18 cellular contexts compared by ENCODE assay signal in the genomic region with DNA sequence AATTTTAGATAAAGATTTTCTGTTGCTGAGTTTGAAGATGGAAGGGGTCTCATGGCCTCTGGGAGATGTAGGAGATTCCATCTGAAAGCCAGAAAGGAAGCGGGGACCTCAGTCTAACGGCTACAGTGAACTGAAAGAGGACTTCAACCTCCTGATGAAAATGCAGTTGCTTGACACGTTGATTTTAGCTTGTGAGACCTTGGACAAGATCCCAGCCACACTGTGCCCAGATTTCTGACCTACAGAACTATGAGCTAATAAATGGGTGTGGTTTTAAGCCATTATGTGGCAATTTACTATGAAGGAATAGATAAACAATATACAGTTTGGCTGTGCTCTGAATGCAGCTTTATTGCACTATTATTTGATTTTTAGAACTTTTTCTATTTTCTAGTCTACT.
DNase-seq lines count a peak whose midpoint lies in the region; ATAC-seq, FAIRE-seq and TF ChIP-seq lines count a peak whose summit lies in the region.
"Had no signal": no experiment of that assay in that cellular context is flagged by ENCODE, and none has a peak within 500 bp of the region (broad histone marks: within the 10 kb centered on the region; RNA-seq: fewer than 3 reads in every experiment).

No MANE protein-coding gene starts in this region.

- no peak for FAIRE-seq in astrocyte (lab: Jason Lieb, UNC)

- H4K20me1 ChIP-seq in astrocyte (ENCODE audit: insufficient read depth, low read length) = no peaks in the 10 kb centered on the region

- H3K9me3 ChIP-seq in astrocyte (ENCODE audit: insufficient read depth, low read depth, low read length) = no peaks in the 10 kb centered on the region
- H3K9me3 ChIP-seq: gastroesophageal sphincter had no signal

- H3K4me1 Mint-ChIP-seq in astrocyte (ENCODE audit: low read depth, unreplicated experiment) = peaks cover 17% of the 10 kb centered on the region
- H3K4me1 Mint-ChIP-seq: B cell, brain, neural crest cell had no signal

- peaks cover 8% of the 10 kb centered on the region for H3K4me1 ChIP-seq in astrocyte (ENCODE audit: insufficient read depth, low read length)
- H3K4me1 ChIP-seq: gastroesophageal sphincter had no signal

- peak overlapping the region; percentile 37 for H3K27ac Mint-ChIP-seq in astrocyte (ENCODE audit: unreplicated experiment)
- H3K27ac Mint-ChIP-seq: B cell, brain had no signal

- peak overlapping the region; percentile 1 for H3K4me2 ChIP-seq in astrocyte (ENCODE audit: low read length)

- no peaks in the 10 kb centered on the region for H3K9me3 Mint-ChIP-seq in astrocyte (ENCODE audit: unreplicated experiment)
- H3K9me3 Mint-ChIP-seq: brain, neural crest cell had no signal

- no peaks in the 10 kb centered on the region for H3K27me3 Mint-ChIP-seq in astrocyte (ENCODE audit: low read depth, unreplicated experiment)
- H3K27me3 Mint-ChIP-seq: B cell, brain had no signal

- H3K9ac ChIP-seq in astrocyte (ENCODE audit: low read length) = no peak overlapping the region

- no peak overlapping the region for H2AFZ ChIP-seq in astrocyte (ENCODE audit: low read depth, low read length)

- H3K27me3 ChIP-seq in astrocyte (ENCODE audit: insufficient read depth, low read length) = no peaks in the 10 kb centered on the region
- H3K27me3 ChIP-seq: gastroesophageal sphincter had no signal

- no peaks in the 10 kb centered on the region for H3K79me2 ChIP-seq in astrocyte (ENCODE audit: insufficient read depth, low read length)

- TF ChIP-seq CTCF in astrocyte (IDR thresholded peaks at IDR 0.05; ENCODE audit: insufficient read depth, low read depth, low read length) = no peak
- no peak for TF ChIP-seq CTCF in fibroblast of the aortic adventitia (IDR thresholded peaks at IDR 0.05; ENCODE audit: insufficient read depth, low read length)

- DNase-seq in H4 (ENCODE audit: low spot score) (peak; percentile 58), astrocyte (ENCODE audit: low read depth) (peak; percentile 60), fibroblast of the aortic adventitia (ENCODE audit: low read depth) (peak; percentile 82), sciatic nerve (ENCODE audit: low spot score) (no peak), NCI-H1436 (lab: John Stamatoyannopoulos, UW) (no peak), cortex of kidney (lab: John Stamatoyannopoulos, UW) (no peak), NCI-H510A (lab: John Stamatoyannopoulos, UW) (no peak)
- DNase-seq: activated CD4-positive, alpha-beta T cell treated with anti-CD3 and anti-CD28 coated beads for 4 hours; activated CD8-positive, alpha-beta memory T cell treated with anti-CD3 and anti-CD28 coated beads, Interleukin-2, amount 50 U/mL, for 48 hours; effector CD4-positive, alpha-beta T cell; NCI-H2107; NCI-H774; retina had no signal

- intact Hi-C loops in sciatic nerve (cut with DNase I) = no loop called here

- no peak overlapping the region for H3K27ac ChIP-seq in astrocyte (ENCODE audit: low read depth, low read length)
- H3K27ac ChIP-seq: gastroesophageal sphincter had no signal

- H3K4me3 ChIP-seq in astrocyte (ENCODE audit: insufficient read depth, low read depth, low read length) (no peak overlapping the region), fibroblast of the aortic adventitia (ENCODE audit: low read depth, low read length) (no peak overlapping the region)
- H3K4me3 ChIP-seq: gastroesophageal sphincter had no signal

- peak; percentile 20 for ATAC-seq in sciatic nerve
- ATAC-seq: gastroesophageal sphincter, Panc1 had no signal

- no peaks in the 10 kb centered on the region for H3K36me3 Mint-ChIP-seq in astrocyte (ENCODE audit: low read depth, unreplicated experiment)
- H3K36me3 Mint-ChIP-seq: brain had no signal

- H3K4me3 Mint-ChIP-seq in astrocyte (ENCODE audit: unreplicated experiment) = no peak overlapping the region
- H3K4me3 Mint-ChIP-seq: B cell, brain, neural crest cell had no signal

- no peaks in the 10 kb centered on the region for H3K36me3 ChIP-seq in astrocyte (ENCODE audit: insufficient read depth, low read length)
- H3K36me3 ChIP-seq: gastroesophageal sphincter had no signal

Comparison
In these comparisons a context has a peak if more than half of its experiments do, and no peak if none do; other contexts are left out.
1. DNase-seq: peak in H4 (single experiment), astrocyte (single experiment) and fibroblast of the aortic adventitia (single experiment); none in sciatic nerve (single experiment), NCI-H1436 (single experiment), cortex of kidney (single experiment) and NCI-H510A (single experiment).